Comparison of ENCODE assay signal across 19 cellular contexts in the genomic region with DNA sequence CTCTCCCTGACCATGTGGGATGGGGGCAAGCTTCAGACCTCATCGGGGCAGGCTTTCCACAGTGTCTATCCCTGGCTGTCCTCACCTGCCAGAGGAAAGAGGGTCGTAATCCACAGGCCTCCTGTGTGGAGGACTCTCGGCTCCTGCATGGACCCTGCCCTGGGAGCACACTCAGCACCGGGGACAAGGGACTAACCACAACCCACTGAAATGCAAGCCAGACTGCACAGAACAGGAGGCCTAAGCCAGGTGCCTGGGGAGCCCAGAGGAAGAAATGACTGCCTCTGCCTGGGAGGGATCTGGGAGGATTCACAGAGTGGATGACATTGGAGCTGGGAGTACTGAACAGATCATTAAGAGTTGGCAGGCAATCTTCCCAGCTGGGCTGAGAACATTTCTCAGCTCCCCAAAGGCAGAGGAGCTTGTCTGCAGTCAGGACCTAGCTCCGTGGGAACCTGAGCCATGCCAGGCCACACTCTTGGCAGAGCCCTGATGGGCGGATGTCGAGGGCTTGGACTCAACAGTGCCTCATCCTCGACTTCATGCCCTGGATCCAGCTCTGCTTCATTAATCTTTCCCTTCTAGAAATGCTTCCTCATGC.
DNase-seq lines count a peak whose midpoint lies in the region; ATAC-seq and TF ChIP-seq lines count a peak whose summit lies in the region.
"Had no signal": no experiment of that assay in that cellular context is flagged by ENCODE, and none has a peak within 500 bp of the region (broad histone marks: within the 10 kb centered on the region; RNA-seq: fewer than 3 reads in every experiment).

No MANE protein-coding gene starts in this region.

- peaks cover 4% of the 10 kb centered on the region for H3K9me3 Mint-ChIP-seq in activated naive CD8-positive, alpha-beta T cell treated with anti-CD3 and anti-CD28 coated beads, Interleukin-2, amount 10 ng/mL, durations not matched to agents 7 days and 5 days
- no peaks in the 10 kb centered on the region for H3K9me3 Mint-ChIP-seq in activated naive CD8-positive, alpha-beta T cell treated with anti-CD3 and anti-CD28 coated beads, Interleukin-2, amount 50 U/mL, for 24 hours
- H3K9me3 Mint-ChIP-seq in central memory CD8-positive, alpha-beta T cell = no peaks in the 10 kb centered on the region
- H3K9me3 Mint-ChIP-seq: activated T-helper 17 cell treated with anti-CD3 and anti-CD28 coated beads, Interleukin-2, amount 50 U/mL, for 72 hours; type B pancreatic cell had no signal

- no peak for ATAC-seq in activated naive CD8-positive, alpha-beta T cell treated with anti-CD3 and anti-CD28 coated beads, Interleukin-2, amount 10 ng/mL, durations not matched to agents 7 days and 5 days (ENCODE audit: low read depth)
- no peak for ATAC-seq in activated naive CD8-positive, alpha-beta T cell treated with anti-CD3 and anti-CD28 coated beads, Interleukin-2, amount 50 U/mL, for 24 hours
- ATAC-seq in central memory CD8-positive, alpha-beta T cell (replicated peaks; ENCODE audit: extremely low read depth, poor library complexity, severe bottlenecking) = no peak
- ATAC-seq in right cardiac atrium (peak; percentile 51 to 79), HG02759 (IDR thresholded peaks at IDR 0.05; ENCODE audit: unreplicated experiment) (no peak)
- ATAC-seq: A549; activated T-helper 17 cell treated with anti-CD3 and anti-CD28 coated beads, Interleukin-2, amount 50 U/mL, for 72 hours had no signal

- H3K79me1 ChIP-seq in mesenchymal stem cell (replicated peaks; ENCODE audit: low read length, poor library complexity, severe bottlenecking) = no peaks in the 10 kb centered on the region

- no peak overlapping the region for H2AFZ ChIP-seq in mesenchymal stem cell (ENCODE audit: low read depth, low read length)

- peaks cover 2% of the 10 kb centered on the region for H3K4me1 ChIP-seq in right cardiac atrium (ENCODE audit: control insufficient read depth, insufficient read depth, low read length)
- peaks cover 6% of the 10 kb centered on the region for H3K4me1 ChIP-seq in stomach smooth muscle (ENCODE audit: control insufficient read depth, insufficient read depth, low read length)
- H3K4me1 ChIP-seq in mesenchymal stem cell (ENCODE audit: control insufficient read depth, insufficient read depth, low read depth, low read length) = peaks cover 1% of the 10 kb centered on the region
- H3K4me1 ChIP-seq: A549 had no signal

- intact Hi-C loops in right cardiac atrium (cut with DNase I) = no loop called here

- H3K4me1 Mint-ChIP-seq in activated naive CD8-positive, alpha-beta T cell treated with anti-CD3 and anti-CD28 coated beads, Interleukin-2, amount 10 ng/mL, durations not matched to agents 7 days and 5 days = peaks cover 29% of the 10 kb centered on the region
- peaks cover 22% of the 10 kb centered on the region for H3K4me1 Mint-ChIP-seq in activated naive CD8-positive, alpha-beta T cell treated with anti-CD3 and anti-CD28 coated beads, Interleukin-2, amount 50 U/mL, for 24 hours
- H3K4me1 Mint-ChIP-seq in central memory CD8-positive, alpha-beta T cell = peaks cover 40% of the 10 kb centered on the region

- TF ChIP-seq CTCF in RWPE1 (conservative IDR thresholded peaks at IDR 0.05; ENCODE audit: low read depth) = no peak

- H3K4ac ChIP-seq in mesenchymal stem cell (ENCODE audit: low read depth in 1 of 2, low read length in 2 of 2) = no peak overlapping the region

- no peaks in the 10 kb centered on the region for H3K36me3 ChIP-seq in stomach smooth muscle (ENCODE audit: control insufficient read depth in 2 of 2, insufficient read depth in 2 of 2, low read length in 2 of 2)
- no peaks in the 10 kb centered on the region for H3K36me3 ChIP-seq in mesenchymal stem cell (ENCODE audit: control insufficient read depth in 1 of 2, insufficient read depth in 2 of 2, low read depth in 1 of 2, low read length in 2 of 2)
- H3K36me3 ChIP-seq: neutrophil had no signal

- no peak overlapping the region for H2AK5ac ChIP-seq in mesenchymal stem cell (ENCODE audit: low read length, severe bottlenecking)

- no peak overlapping the region for H2BK15ac ChIP-seq in mesenchymal stem cell (ENCODE audit: low read depth, poor library complexity, severe bottlenecking)

- H3K27me3 ChIP-seq in right cardiac atrium (ENCODE audit: control insufficient read depth, insufficient read depth) (no peaks in the 10 kb centered on the region), stomach smooth muscle (ENCODE audit: control insufficient read depth in 1 of 2, insufficient read depth in 2 of 2, low read length in 2 of 2) (no peaks in the 10 kb centered on the region), mesenchymal stem cell (ENCODE audit: control insufficient read depth in 1 of 2, insufficient read depth in 1 of 2, low read length in 2 of 2) (peaks cover 21 to 27% of the 10 kb centered on the region in 2 experiments)

- no peak overlapping the region for H3K4me3 ChIP-seq in right cardiac atrium (ENCODE audit: low read length)
- H3K4me3 ChIP-seq in stomach smooth muscle (ENCODE audit: low read length in 2 of 2) = no peak overlapping the region
- no peak overlapping the region for H3K4me3 ChIP-seq in mesenchymal stem cell (ENCODE audit: insufficient read depth in 1 of 2, low read depth in 1 of 2, low read length in 2 of 2)
- H3K4me3 ChIP-seq: A549 had no signal

- CTCF ChIA-PET in RWPE1 (lab: Yijun Ruan, JAX) = no interaction called here

- peaks cover 2% of the 10 kb centered on the region for H3K27me3 Mint-ChIP-seq in activated naive CD8-positive, alpha-beta T cell treated with anti-CD3 and anti-CD28 coated beads, Interleukin-2, amount 10 ng/mL, durations not matched to agents 7 days and 5 days
- no peaks in the 10 kb centered on the region for H3K27me3 Mint-ChIP-seq in activated naive CD8-positive, alpha-beta T cell treated with anti-CD3 and anti-CD28 coated beads, Interleukin-2, amount 50 U/mL, for 24 hours
- H3K27me3 Mint-ChIP-seq in central memory CD8-positive, alpha-beta T cell = no peaks in the 10 kb centered on the region
- H3K27me3 Mint-ChIP-seq: activated CD4-positive, alpha-beta memory T cell treated with anti-CD3 and anti-CD28 coated beads for 36 hours; activated T-helper 17 cell treated with anti-CD3 and anti-CD28 coated beads, Interleukin-2, amount 50 U/mL, for 72 hours had no signal

- H3K9me3 ChIP-seq in right cardiac atrium (ENCODE audit: control insufficient read depth, low read length) = no peaks in the 10 kb centered on the region
- peaks cover 0 to 3% of the 10 kb centered on the region in 2 donors for H3K9me3 ChIP-seq in stomach smooth muscle (ENCODE audit: control insufficient read depth in 2 of 2, low read length in 2 of 2)
- H3K9me3 ChIP-seq in mesenchymal stem cell (ENCODE audit: control insufficient read depth, low read length) = no peaks in the 10 kb centered on the region
- H3K9me3 ChIP-seq: A549, neutrophil had no signal

- POLR2A ChIA-PET in activated naive CD8-positive, alpha-beta T cell treated with anti-CD3 and anti-CD28 coated beads, Interleukin-2, amount 10 ng/mL, durations not matched to agents 7 days and 5 days (lab: Charles Lee) = no interaction called here
- POLR2A ChIA-PET in RWPE1 (lab: Yijun Ruan, JAX; ENCODE audit: low non-redundant PET) = no interaction called here

- H4K91ac ChIP-seq in mesenchymal stem cell (ENCODE audit: low read length) = no peak overlapping the region

- H3K4me2 ChIP-seq in mesenchymal stem cell (ENCODE audit: low read length, poor library complexity, severe bottlenecking) = no peak overlapping the region
- H3K4me2 ChIP-seq: A549, KMS-11 had no signal

- WGBS in right cardiac atrium = 59% methylated on average over 8 of the region's 8 CpGs
- 81% methylated on average over 8 of the region's 8 CpGs for WGBS in mesenchymal stem cell

- no peak overlapping the region for H2BK12ac ChIP-seq in mesenchymal stem cell (ENCODE audit: low read length in 2 of 2)

- peak overlapping the region; percentile 15 for H3K27ac Mint-ChIP-seq in activated naive CD8-positive, alpha-beta T cell treated with anti-CD3 and anti-CD28 coated beads, Interleukin-2, amount 10 ng/mL, durations not matched to agents 7 days and 5 days
- no peak overlapping the region for H3K27ac Mint-ChIP-seq in activated naive CD8-positive, alpha-beta T cell treated with anti-CD3 and anti-CD28 coated beads, Interleukin-2, amount 50 U/mL, for 24 hours
- peak overlapping the region; percentile 20 for H3K27ac Mint-ChIP-seq in central memory CD8-positive, alpha-beta T cell (ENCODE audit: low read depth)
- H3K27ac Mint-ChIP-seq: activated CD4-positive, alpha-beta memory T cell treated with anti-CD3 and anti-CD28 coated beads for 36 hours; activated T-helper 17 cell treated with anti-CD3 and anti-CD28 coated beads, Interleukin-2, amount 50 U/mL, for 72 hours; type B pancreatic cell had no signal

- H3K4me3 Mint-ChIP-seq in activated naive CD8-positive, alpha-beta T cell treated with anti-CD3 and anti-CD28 coated beads, Interleukin-2, amount 10 ng/mL, durations not matched to agents 7 days and 5 days = no peak overlapping the region
- H3K4me3 Mint-ChIP-seq in activated naive CD8-positive, alpha-beta T cell treated with anti-CD3 and anti-CD28 coated beads, Interleukin-2, amount 50 U/mL, for 24 hours = no peak overlapping the region
- H3K4me3 Mint-ChIP-seq in central memory CD8-positive, alpha-beta T cell = no peak overlapping the region
- H3K4me3 Mint-ChIP-seq: activated CD4-positive, alpha-beta memory T cell treated with anti-CD3 and anti-CD28 coated beads for 36 hours; activated T-helper 17 cell treated with anti-CD3 and anti-CD28 coated beads, Interleukin-2, amount 50 U/mL, for 72 hours; type B pancreatic cell had no signal

- peaks cover 9% of the 10 kb centered on the region for H3K36me3 Mint-ChIP-seq in activated naive CD8-positive, alpha-beta T cell treated with anti-CD3 and anti-CD28 coated beads, Interleukin-2, amount 10 ng/mL, durations not matched to agents 7 days and 5 days
- peaks cover 1% of the 10 kb centered on the region for H3K36me3 Mint-ChIP-seq in activated naive CD8-positive, alpha-beta T cell treated with anti-CD3 and anti-CD28 coated beads, Interleukin-2, amount 50 U/mL, for 24 hours (ENCODE audit: low read depth)
- H3K36me3 Mint-ChIP-seq in central memory CD8-positive, alpha-beta T cell (ENCODE audit: insufficient read depth) = no peaks in the 10 kb centered on the region
- H3K36me3 Mint-ChIP-seq: type B pancreatic cell had no signal

- H3K27ac ChIP-seq in right cardiac atrium (ENCODE audit: low read length) (no peak overlapping the region), stomach smooth muscle (ENCODE audit: low read length) (peak overlapping the region; percentile 24), RWPE1 (no peak overlapping the region), mesenchymal stem cell (ENCODE audit: low read length, poor library complexity, severe bottlenecking) (no peak overlapping the region)
- H3K27ac ChIP-seq: A549, KMS-11, neutrophil had no signal

- no peak overlapping the region for H3K23ac ChIP-seq in mesenchymal stem cell (ENCODE audit: low read length in 2 of 2)

- no peak overlapping the region for H3K18ac ChIP-seq in mesenchymal stem cell (ENCODE audit: low read depth in 1 of 2, low read length in 2 of 2)

- H3K14ac ChIP-seq in mesenchymal stem cell (ENCODE audit: low read length in 2 of 2) = no peak overlapping the region

- H4K8ac ChIP-seq in mesenchymal stem cell (ENCODE audit: low read length) = no peak overlapping the region

- no peak overlapping the region for H2BK120ac ChIP-seq in mesenchymal stem cell (ENCODE audit: low read depth, low read length)

- no peak overlapping the region for H2BK5ac ChIP-seq in mesenchymal stem cell (ENCODE audit: low read depth, low read length, poor library complexity, severe bottlenecking)

- H3K9ac ChIP-seq in stomach smooth muscle (ENCODE audit: low read length in 2 of 2) (no peak overlapping the region), mesenchymal stem cell (ENCODE audit: low read length) (no peak overlapping the region)
- H3K9ac ChIP-seq: KMS-11 had no signal

- no peak for DNase-seq in activated naive CD8-positive, alpha-beta T cell treated with anti-CD3 and anti-CD28 coated beads, Interleukin-2, amount 10 ng/mL, durations not matched to agents 7 days and 5 days
- no peak for DNase-seq in activated naive CD8-positive, alpha-beta T cell treated with anti-CD3 and anti-CD28 coated beads, Interleukin-2, amount 50 U/mL, for 24 hours
- DNase-seq in central memory CD8-positive, alpha-beta T cell (ENCODE audit: low spot score in 2 of 2) = no peak
- DNase-seq in right cardiac atrium (peak in 1 of 3 donors; percentile 69), RWPE1 (ENCODE audit: low spot score) (no peak), mesenchymal stem cell (no peak)
- DNase-seq: activated CD4-positive, alpha-beta memory T cell treated with anti-CD3 and anti-CD28 coated beads for 36 hours; DMS153; effector CD8-positive, alpha-beta T cell; NCI-H1930; NCI-H82; T-helper 9 cell had no signal

Comparison
In these comparisons a context has a peak if more than half of its experiments do, and no peak if none do; other contexts are left out.
1. ATAC-seq: peak in right cardiac atrium (2 of 2); none in activated naive CD8-positive, alpha-beta T cell treated with anti-CD3 and anti-CD28 coated beads, Interleukin-2, amount 10 ng/mL, durations not matched to agents 7 days and 5 days (single experiment), activated naive CD8-positive, alpha-beta T cell treated with anti-CD3 and anti-CD28 coated beads, Interleukin-2, amount 50 U/mL, for 24 hours (single experiment), central memory CD8-positive, alpha-beta T cell (single experiment) and HG02759 (single experiment).